Comparison of ENCODE assay signal across 8 cellular contexts in the genomic region with DNA sequence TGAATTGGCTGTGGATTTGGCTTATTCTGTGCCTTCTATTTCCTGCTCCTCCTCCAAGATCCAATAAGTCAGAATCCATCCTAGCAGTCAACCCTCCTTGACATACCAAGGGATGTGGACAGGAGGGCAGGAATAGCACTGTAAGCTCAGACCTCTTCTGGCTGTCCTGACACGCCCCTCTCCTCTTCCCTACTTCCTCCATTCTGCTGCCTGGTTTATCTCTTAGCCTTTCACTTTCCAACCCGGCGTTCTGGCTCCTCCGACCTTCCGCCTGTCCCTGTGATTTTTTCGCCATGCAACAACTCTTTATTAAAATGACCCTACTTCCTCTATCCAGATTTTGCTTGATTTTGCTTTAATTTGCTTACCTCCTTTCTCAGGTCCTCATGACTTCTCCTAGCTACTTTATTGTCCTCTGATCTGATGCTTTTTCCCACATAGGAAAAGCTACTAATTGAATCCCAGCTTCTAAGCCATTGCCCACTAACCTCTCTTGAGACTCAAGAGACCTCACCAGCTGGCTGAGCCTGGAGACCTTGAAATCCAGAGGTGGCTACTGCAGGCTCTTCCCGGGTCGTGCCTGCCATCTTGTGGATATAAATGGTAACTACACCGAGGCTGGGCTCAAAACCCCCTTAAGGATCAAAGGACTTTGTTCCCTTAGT.
DNase-seq lines count a peak whose midpoint lies in the region; ATAC-seq, FAIRE-seq and TF ChIP-seq lines count a peak whose summit lies in the region.

No MANE protein-coding gene starts in this region.

- H3K27ac ChIP-seq in HepG2 (ENCODE audit: extremely low read length, insufficient read depth, low read length), result no peak overlapping the region

- no peaks in the 10 kb centered on the region for H3K4me1 ChIP-seq in HepG2 (ENCODE audit: insufficient read depth, low read length)

- H3K27me3 ChIP-seq in HepG2 (ENCODE audit: control insufficient read depth in 1 of 2, insufficient read depth in 2 of 2, low read length in 2 of 2), result no peaks in the 10 kb centered on the region

- FAIRE-seq in TTC549 (lab: Jason Lieb, UNC) (peak; percentile 82), HepG2 (lab: Jason Lieb, UNC) (peak; percentile 74)

- TF ChIP-seq RAD21 in HepG2 (CRISPR knock-in tag; IDR thresholded peaks at IDR 0.05), result peak; percentile 77

- CTCF ChIA-PET in HepG2 (lab: Yijun Ruan, JAX; ENCODE audit: low intra/inter-chr PET ratio, low total read pairs), result interaction anchor here (1.1 to 1.9 kb wide), 3 partner anchors 875 to 956 kb away, joined by 3 to 15 read pairs (median 8); no protein-coding TSS in a partner anchor

- DNase-seq in 8988T (peak; percentile 12), NCI-H1694 treated with DMSO at 0.1 percent for 48 hours (lab: John Stamatoyannopoulos, UW) (peak; percentile 50), cerebellum (ENCODE audit: low spot score) (peak; percentile 61), HepG2 (ENCODE audit: low spot score) (peak; percentile 52)
- peak; percentile 5 to 16 for DNase-seq in stimulated activated CD8-positive, alpha-beta memory T cell treated with anti-CD3 and anti-CD28 coated beads, Interleukin-15, amount 100 ng/mL, for 4 hours (ENCODE audit: low read depth in 2 of 2)

- WGBS in HepG2 (ENCODE audit: low lambda C conversion rate), result 6% methylated on average over 9 of the region's 9 CpGs

- intact Hi-C loops in HepG2 (cut with micrococcal nuclease; ENCODE audit: unreplicated experiment), result loop anchor here (1.0 kb wide), 1 partner anchor 875 kb away; no protein-coding TSS in a partner anchor

- no peak for TF ChIP-seq POLR2A in HepG2 (IDR thresholded peaks at IDR 0.05; ENCODE audit: insufficient read depth in 1 of 2, low read depth in 2 of 2, low read length in 2 of 2)

- H3K4me3 ChIP-seq in HepG2 (replicated peaks in 1 of 3; ENCODE audit: insufficient read depth in 1 of 3, low read depth in 2 of 3, low read length in 3 of 3), result no peak overlapping the region

- H3K9me3 ChIP-seq in HepG2 (ENCODE audit: low read length), result no peaks in the 10 kb centered on the region

- H3K79me2 ChIP-seq in HepG2 (ENCODE audit: insufficient read depth, low read length), result no peaks in the 10 kb centered on the region

- BruUV-seq in HepG2 (replicated peaks; lab: Mats Ljungman, UMichigan), result no TSS peak

- H2AFZ ChIP-seq in HepG2 (ENCODE audit: low read length), result no peak overlapping the region

- H3K36me3 ChIP-seq in HepG2 (replicated peaks in 1 of 2; ENCODE audit: control insufficient read depth in 1 of 2, insufficient read depth in 2 of 2, low read length in 2 of 2), result no peaks in the 10 kb centered on the region

- POLR2A ChIA-PET in HepG2 (lab: Yijun Ruan, JAX), result no interaction called here

- H3K4me2 ChIP-seq in HepG2 (ENCODE audit: low read depth, low read length), result no peak overlapping the region

- ATAC-seq in HG02759 (IDR thresholded peaks at IDR 0.05; ENCODE audit: unreplicated experiment), result peak; percentile 81
- ATAC-seq in HepG2, result peak; percentile 89

- H4K20me1 ChIP-seq in HepG2 (ENCODE audit: insufficient read depth, low read length), result no peaks in the 10 kb centered on the region

- in situ Hi-C loops in HepG2 (cut with HindIII; ENCODE audit: extremely low pct_ligation_motif_present, low pct_unique_long_range_greater_than_20kb), result loop anchor here (5.0 to 25.0 kb wide), 3 partner anchors 873 to 1455 kb away; no protein-coding TSS in a partner anchor

- no peak for TF ChIP-seq EP300 in HepG2 (IDR thresholded peaks at IDR 0.05; ENCODE audit: low read depth in 2 of 2, low read length in 2 of 2)
- TF ChIP-seq EP300 in HepG2 (CRISPR knock-in tag; IDR thresholded peaks at IDR 0.05; ENCODE audit: borderline replicate concordance), result no peak

- H3K9ac ChIP-seq in HepG2 (ENCODE audit: insufficient read depth, low read depth, low read length), result no peak overlapping the region

- TF ChIP-seq CTCF in GM12873 (IDR thresholded peaks at IDR 0.05; ENCODE audit: insufficient read depth, low read depth, low read length, missing control alignments) (peak; percentile 78), HepG2 (CRISPR knock-in tag; IDR thresholded peaks at IDR 0.05) (peak; percentile 83)

TF ChIP-seq in HepG2, 621 proteins besides CTCF, POLR2A, EP300 and RAD21:
- TF ChIP-seq ELF3 (CRISPR knock-in tag; IDR thresholded peaks at IDR 0.05) (0 out of 2 replicates have a peak, but pooled peaks have one; percentile 18), THRA (CRISPR knock-in tag; IDR thresholded peaks at IDR 0.05; ENCODE audit: borderline replicate concordance) (0 out of 2 replicates have a peak, but pooled peaks have one; percentile 28), HNF4A (CRISPR knock-in tag; IDR thresholded peaks at IDR 0.05) (peak; percentile 49), BCL6 (CRISPR knock-in tag; IDR thresholded peaks at IDR 0.05) (no peak), STAG1 (CRISPR knock-in tag; IDR thresholded peaks at IDR 0.05) (peak; percentile 92), SMC3 (IDR thresholded peaks at IDR 0.05; ENCODE audit: low read length) (peak; percentile 82), EZH2 (conservative IDR thresholded peaks at IDR 0.05; ENCODE audit: low read depth, low read length) (no peak)
- TF ChIP-seq, protein P1, sequence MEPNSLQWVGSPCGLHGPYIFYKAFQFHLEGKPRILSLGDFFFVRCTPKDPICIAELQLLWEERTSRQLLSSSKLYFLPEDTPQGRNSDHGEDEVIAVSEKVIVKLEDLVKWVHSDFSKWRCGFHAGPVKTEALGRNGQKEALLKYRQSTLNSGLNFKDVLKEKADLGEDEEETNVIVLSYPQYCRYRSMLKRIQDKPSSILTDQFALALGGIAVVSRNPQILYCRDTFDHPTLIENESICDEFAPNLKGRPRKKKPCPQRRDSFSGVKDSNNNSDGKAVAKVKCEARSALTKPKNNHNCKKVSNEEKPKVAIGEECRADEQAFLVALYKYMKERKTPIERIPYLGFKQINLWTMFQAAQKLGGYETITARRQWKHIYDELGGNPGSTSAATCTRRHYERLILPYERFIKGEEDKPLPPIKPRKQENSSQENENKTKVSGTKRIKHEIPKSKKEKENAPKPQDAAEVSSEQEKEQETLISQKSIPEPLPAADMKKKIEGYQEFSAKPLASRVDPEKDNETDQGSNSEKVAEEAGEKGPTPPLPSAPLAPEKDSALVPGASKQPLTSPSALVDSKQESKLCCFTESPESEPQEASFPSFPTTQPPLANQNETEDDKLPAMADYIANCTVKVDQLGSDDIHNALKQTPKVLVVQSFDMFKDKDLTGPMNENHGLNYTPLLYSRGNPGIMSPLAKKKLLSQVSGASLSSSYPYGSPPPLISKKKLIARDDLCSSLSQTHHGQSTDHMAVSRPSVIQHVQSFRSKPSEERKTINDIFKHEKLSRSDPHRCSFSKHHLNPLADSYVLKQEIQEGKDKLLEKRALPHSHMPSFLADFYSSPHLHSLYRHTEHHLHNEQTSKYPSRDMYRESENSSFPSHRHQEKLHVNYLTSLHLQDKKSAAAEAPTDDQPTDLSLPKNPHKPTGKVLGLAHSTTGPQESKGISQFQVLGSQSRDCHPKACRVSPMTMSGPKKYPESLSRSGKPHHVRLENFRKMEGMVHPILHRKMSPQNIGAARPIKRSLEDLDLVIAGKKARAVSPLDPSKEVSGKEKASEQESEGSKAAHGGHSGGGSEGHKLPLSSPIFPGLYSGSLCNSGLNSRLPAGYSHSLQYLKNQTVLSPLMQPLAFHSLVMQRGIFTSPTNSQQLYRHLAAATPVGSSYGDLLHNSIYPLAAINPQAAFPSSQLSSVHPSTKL (CRISPR knock-in tag; IDR thresholded peaks at IDR 0.05), result 0 out of 2 replicates have a peak, but pooled peaks have one; percentile 27
- TF ChIP-seq, protein P2, sequence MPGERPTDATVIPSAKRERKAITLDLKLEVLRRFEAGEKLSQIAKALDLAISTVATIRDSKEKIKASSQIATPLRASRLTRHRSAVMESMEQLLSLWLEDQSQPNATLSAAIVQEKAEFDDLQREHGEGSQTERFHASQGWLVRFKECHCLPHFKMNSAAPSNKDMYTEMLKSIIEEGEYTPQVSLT (CRISPR knock-in tag; IDR thresholded peaks at IDR 0.05; ENCODE audit: borderline replicate concordance, low read depth), result no peak
- TF ChIP-seq, protein P3, sequence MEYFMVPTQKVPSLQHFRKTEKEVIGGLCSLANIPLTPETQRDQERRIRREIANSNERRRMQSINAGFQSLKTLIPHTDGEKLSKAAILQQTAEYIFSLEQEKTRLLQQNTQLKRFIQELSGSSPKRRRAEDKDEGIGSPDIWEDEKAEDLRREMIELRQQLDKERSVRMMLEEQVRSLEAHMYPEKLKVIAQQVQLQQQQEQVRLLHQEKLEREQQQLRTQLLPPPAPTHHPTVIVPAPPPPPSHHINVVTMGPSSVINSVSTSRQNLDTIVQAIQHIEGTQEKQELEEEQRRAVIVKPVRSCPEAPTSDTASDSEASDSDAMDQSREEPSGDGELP (IDR thresholded peaks at IDR 0.05; ENCODE audit: borderline replicate concordance, low read depth), result peak; percentile 29; the same call in 1 of the 2 replicates
TF ChIP-seq in HepG2: peak in this region for 7.

Comparison
In these comparisons a context has a peak if more than half of its experiments do, and no peak if none do; other contexts are left out.
1. DNase-seq: peak in every context shown above with its lines; median percentile 61 in cerebellum; 52 in HepG2; 50 in NCI-H1694 treated with DMSO at 0.1 percent for 48 hours; 12 in 8988T; 10 in stimulated activated CD8-positive, alpha-beta memory T cell treated with anti-CD3 and anti-CD28 coated beads, Interleukin-15, amount 100 ng/mL, for 4 hours.